8 cellular contexts compared by ENCODE assay signal in genomic region chr1:28087614-28088167, GRCh38. TPM values are rescaled to one million over a fixed set of nuclear protein-coding genes. Genes with fewer than 3 reads are reported as not detected.
DNase-seq lines count a peak whose midpoint lies in the region; ATAC-seq, FAIRE-seq and TF ChIP-seq lines count a peak whose summit lies in the region.

No MANE protein-coding gene starts in this region.

- FAIRE-seq in kidney (lab: Jason Lieb, UNC): no peak

- H3K36me3 Mint-ChIP-seq in CD8-positive, alpha-beta memory T cell: peaks cover 0 to 11% (median 0%) of the 10 kb centered on the region in 3 donors

- no peaks in the 10 kb centered on the region for H3K27me3 ChIP-seq in CD8-positive, alpha-beta memory T cell (ENCODE audit: insufficient read depth, low read length, poor library complexity, severe bottlenecking)
- no peaks in the 10 kb centered on the region for H3K27me3 ChIP-seq in stomach

- peaks cover 1 to 2% of the 10 kb centered on the region in 2 donors for H3K27me3 Mint-ChIP-seq in CD8-positive, alpha-beta memory T cell

- TF ChIP-seq CTCF in astrocyte of the spinal cord (IDR thresholded peaks at IDR 0.05; ENCODE audit: low read depth, low read length) (peak; percentile 33), kidney (IDR thresholded peaks at IDR 0.05; ENCODE audit: borderline replicate concordance, extremely low read depth, insufficient read depth) (no peak), stomach (IDR thresholded peaks at IDR 0.05) (no peak)

- peak overlapping the region; percentile 90 to 92 for H3K9ac ChIP-seq in kidney (ENCODE audit: low read length in 2 of 2)

- intact Hi-C loops in kidney (cut with DNase I): no loop called here
- intact Hi-C loops in stomach (cut with DNase I; ENCODE audit: low total_unique reads): no loop called here

- POLR2A ChIA-PET in CD8-positive, alpha-beta memory T cell (lab: Charles Lee): interaction anchor here (0.8 to 1.4 kb wide), 6 partner anchors 28 to 148 kb away, joined by 3 to 6 read pairs (median 3); partner anchors contain the start of genes ATP5IF1, DNAJC8 and XKR8

- peak in 2 of 5 donors; percentile 24 to 51 for DNase-seq in CD8-positive, alpha-beta memory T cell
- peak; percentile 37 for DNase-seq in NOMO-1 treated with DMSO at 0.1 percent for 48 hours (lab: John Stamatoyannopoulos, UW; ENCODE audit: unreplicated experiment)
- DNase-seq in astrocyte of the spinal cord (ENCODE audit: low read depth, low spot score): no peak
- DNase-seq in kidney: no peak
- no peak for DNase-seq in stomach
- no peak for DNase-seq in NCI-H1048 (lab: John Stamatoyannopoulos, UW)

- ATAC-seq in GM19395 (IDR thresholded peaks at IDR 0.05; ENCODE audit: unreplicated experiment) (peak; percentile 18), HG03460 (IDR thresholded peaks at IDR 0.05; ENCODE audit: unreplicated experiment) (no peak)

- WGBS in stomach, 5 donors: 1 to 5% (median 2%) methylated on average over 16 of the region's 16 CpGs

- peaks cover 39 to 61% (median 61%) of the 10 kb centered on the region in 3 donors for H3K4me1 Mint-ChIP-seq in CD8-positive, alpha-beta memory T cell

- peak overlapping the region; percentile 84 for H3K4me3 ChIP-seq in CD8-positive, alpha-beta memory T cell (ENCODE audit: low read length)
- H3K4me3 ChIP-seq in astrocyte of the spinal cord (ENCODE audit: low read depth, low read length) (peak overlapping the region; percentile 95), kidney (ENCODE audit: low read length in 2 of 2) (peak overlapping the region; percentile 99 to 100), stomach (peak overlapping the region; percentile 63 to 90 (median 78))

- TF ChIP-seq EP300 in stomach (IDR thresholded peaks at IDR 0.05): no peak

- peak overlapping the region; percentile 89 to 99 (median 97) for H3K4me3 Mint-ChIP-seq in CD8-positive, alpha-beta memory T cell

- CTCF ChIA-PET in CD8-positive, alpha-beta memory T cell (lab: Charles Lee): interaction anchor here (0.8 to 2.0 kb wide), 6 partner anchors 9 to 161 kb away, joined by 3 to 7 read pairs (median 4); no protein-coding TSS in a partner anchor

- no peaks in the 10 kb centered on the region for H3K9me3 Mint-ChIP-seq in CD8-positive, alpha-beta memory T cell

- peaks cover 28% of the 10 kb centered on the region for H3K4me1 ChIP-seq in CD8-positive, alpha-beta memory T cell (ENCODE audit: insufficient read depth, low read length)
- H3K4me1 ChIP-seq in kidney (ENCODE audit: control insufficient read depth in 1 of 2, insufficient read depth in 1 of 2, low read depth in 1 of 2, low read length in 2 of 2) (peaks cover 15 to 16% of the 10 kb centered on the region in 2 donors), stomach (peaks cover 24 to 52% (median 39%) of the 10 kb centered on the region in 4 donors)

- in situ Hi-C loops in astrocyte of the spinal cord (cut with HindIII; ENCODE audit: low sequenced_read_pairs): no loop called here

- H3K9me3 ChIP-seq in CD8-positive, alpha-beta memory T cell (ENCODE audit: low read length): no peaks in the 10 kb centered on the region
- H3K9me3 ChIP-seq in kidney (ENCODE audit: control insufficient read depth in 1 of 2, low read length in 2 of 2): no peaks in the 10 kb centered on the region
- no peaks in the 10 kb centered on the region for H3K9me3 ChIP-seq in stomach

- H3K27ac Mint-ChIP-seq in CD8-positive, alpha-beta memory T cell: peak overlapping the region; percentile 83 to 99 (median 94)

- no peak for TF ChIP-seq POLR2A in stomach (IDR thresholded peaks at IDR 0.05)

- peak overlapping the region; percentile 87 for H3K27ac ChIP-seq in CD8-positive, alpha-beta memory T cell (ENCODE audit: low read depth, low read length)
- H3K27ac ChIP-seq in kidney (ENCODE audit: low read depth in 2 of 2, low read length in 2 of 2): peak overlapping the region; percentile 81 to 94
- peak overlapping the region; percentile 86 to 91 (median 88) for H3K27ac ChIP-seq in stomach

- no peaks in the 10 kb centered on the region for H3K36me3 ChIP-seq in CD8-positive, alpha-beta memory T cell (ENCODE audit: insufficient read depth, low read length)
- H3K36me3 ChIP-seq in kidney (ENCODE audit: control insufficient read depth in 1 of 2, insufficient read depth in 2 of 2, low read length in 2 of 2): no peaks in the 10 kb centered on the region
- H3K36me3 ChIP-seq in stomach: no peaks in the 10 kb centered on the region

RNA-seq across cellular contexts. Expression of gene EYA3, which starts 0.7 kb away (rescaled TPM):
- 10 to 100 TPM; 31.5 to 34.6 TPM for total RNA-seq in CD8-positive, alpha-beta memory T cell
- 6.0 TPM for polyA plus RNA-seq in CD8-positive, alpha-beta memory T cell
- total RNA-seq in kidney: 32.0 TPM
- polyA plus RNA-seq in kidney (ENCODE audit: insufficient read depth, low read depth, low replicate concordance): 10.2 TPM
- total RNA-seq in stomach: 10 to 100 TPM; 11.1 to 38.2 (median 14.5) TPM
- polyA plus RNA-seq in stomach: 1 to 10 TPM; 2.9 to 3.6 (median 3.6) TPM
